In genomic region chr10:48907730-48908129, GRCh38 we compare ENCODE assay signal across 23 cellular contexts. TPM values are rescaled to one million over a fixed set of nuclear protein-coding genes. Genes with fewer than 3 reads are reported as not detected.
DNase-seq lines count a peak whose midpoint lies in the region; ATAC-seq, FAIRE-seq and TF ChIP-seq lines count a peak whose summit lies in the region.
"Had no signal": no experiment of that assay in that cellular context is flagged by ENCODE, and none has a peak within 500 bp of the region (broad histone marks: within the 10 kb centered on the region; RNA-seq: fewer than 3 reads in every experiment).

No MANE protein-coding gene starts in this region.

- POLR2A ChIA-PET in activated CD4-positive, alpha-beta T cell treated with anti-CD3 and anti-CD28 coated beads, Interleukin-2, amount 10 ng/mL, durations not matched to agents 7 days and 5 days (lab: Charles Lee) = no interaction called here

- no peaks in the 10 kb centered on the region for H3K9me3 Mint-ChIP-seq in activated CD4-positive, alpha-beta T cell treated with anti-CD3 and anti-CD28 coated beads, Interleukin-2, amount 10 ng/mL, durations not matched to agents 7 days and 5 days
- H3K9me3 Mint-ChIP-seq: CD8-positive, alpha-beta memory T cell had no signal

- H3K4me1 Mint-ChIP-seq in activated CD4-positive, alpha-beta T cell treated with anti-CD3 and anti-CD28 coated beads, Interleukin-2, amount 10 ng/mL, durations not matched to agents 7 days and 5 days = no peaks in the 10 kb centered on the region
- H3K4me1 Mint-ChIP-seq: CD8-positive, alpha-beta memory T cell had no signal

- no peak for TF ChIP-seq POLR2A in GM12891 (IDR thresholded peaks at IDR 0.05; ENCODE audit: low read depth, low read length)

- ATAC-seq in GM19043 (IDR thresholded peaks at IDR 0.05; ENCODE audit: low read depth, unreplicated experiment) = peak; percentile 88
- peak; percentile 80 for ATAC-seq in GM21381 (IDR thresholded peaks at IDR 0.05; ENCODE audit: unreplicated experiment)
- no peak for ATAC-seq in SK-N-SH treated with all-trans-retinoic acid at 6 μM for 48 hours

- H3K4me3 Mint-ChIP-seq in activated CD4-positive, alpha-beta T cell treated with anti-CD3 and anti-CD28 coated beads, Interleukin-2, amount 10 ng/mL, durations not matched to agents 7 days and 5 days = no peak overlapping the region
- H3K4me3 Mint-ChIP-seq: CD8-positive, alpha-beta memory T cell had no signal

- CTCF ChIA-PET in activated CD4-positive, alpha-beta T cell treated with anti-CD3 and anti-CD28 coated beads, Interleukin-2, amount 10 ng/mL, durations not matched to agents 7 days and 5 days (lab: Charles Lee) = interaction anchor here (0.8 kb wide), 1 partner anchor 251 kb away, joined by 4 read pairs; no protein-coding TSS in a partner anchor

- DNase-seq in GM12891 (ENCODE audit: insufficient read length, low spot score) (no peak), islet precursor cell (peak; percentile 23), NCI-H69 (lab: John Stamatoyannopoulos, UW) (no peak), epidermal melanocyte (ENCODE audit: insufficient read length, low spot score) (no peak)
- no peak for DNase-seq in activated CD4-positive, alpha-beta T cell treated with anti-CD3 and anti-CD28 coated beads, Interleukin-2, amount 10 ng/mL, durations not matched to agents 7 days and 5 days
- DNase-seq: C1 segment of cervical spinal cord; CD8-positive, alpha-beta memory T cell; DMS79; HCEC 1CT; IMR-90; NCI-H1417; NCI-H187; NCI-H2227 treated with DMSO at 0.1 percent for 48 hours; NCI-H524; PC-9; SIG-M5 had no signal

- peaks cover 3% of the 10 kb centered on the region for H3K27me3 Mint-ChIP-seq in activated CD4-positive, alpha-beta T cell treated with anti-CD3 and anti-CD28 coated beads, Interleukin-2, amount 10 ng/mL, durations not matched to agents 7 days and 5 days

- H3K27ac Mint-ChIP-seq in activated CD4-positive, alpha-beta T cell treated with anti-CD3 and anti-CD28 coated beads, Interleukin-2, amount 10 ng/mL, durations not matched to agents 7 days and 5 days = no peak overlapping the region
- H3K27ac Mint-ChIP-seq: CD8-positive, alpha-beta memory T cell had no signal

- H3K36me3 Mint-ChIP-seq in activated CD4-positive, alpha-beta T cell treated with anti-CD3 and anti-CD28 coated beads, Interleukin-2, amount 10 ng/mL, durations not matched to agents 7 days and 5 days (ENCODE audit: low read depth) = no peaks in the 10 kb centered on the region
- H3K36me3 Mint-ChIP-seq: CD8-positive, alpha-beta memory T cell had no signal

- peak; percentile 23 for FAIRE-seq in GM12891 (lab: Jason Lieb, UNC)
- FAIRE-seq: D721Med, HTR-8/SVneo had no signal

TF ChIP-seq in GM12891, 5 proteins besides CTCF, POLR2A, EP300 and RAD21:
- TF ChIP-seq POU2F2 (IDR thresholded peaks at IDR 0.05; ENCODE audit: low read depth, low read length) (no peak), TAF1 (IDR thresholded peaks at IDR 0.05; ENCODE audit: low read depth, low read length) (no peak), PAX5 (IDR thresholded peaks at IDR 0.05; ENCODE audit: insufficient read depth, low read length, severe bottlenecking) (no peak), SPI1 (IDR thresholded peaks at IDR 0.05; ENCODE audit: low read depth, low read length) (no peak), POLR2AphosphoS5 (IDR thresholded peaks at IDR 0.05; ENCODE audit: low read depth, low read length) (no peak)
TF ChIP-seq in GM12891: peak in this region for 0.

TF ChIP-seq in SK-N-SH treated with all-trans-retinoic acid at 6 μM for 48 hours, 23 proteins besides CTCF, POLR2A, EP300 and RAD21:
- TF ChIP-seq RARB (CRISPR knock-in tag; IDR thresholded peaks at IDR 0.05) (no peak), TCF4 (CRISPR knock-in tag; IDR thresholded peaks at IDR 0.05; ENCODE audit: borderline replicate concordance) (no peak), ZNF70 (CRISPR knock-in tag; IDR thresholded peaks at IDR 0.05) (no peak), CSDC2 (CRISPR knock-in tag; IDR thresholded peaks at IDR 0.05) (no peak), ESRRG (CRISPR knock-in tag; IDR thresholded peaks at IDR 0.05) (no peak), ISL1 (CRISPR knock-in tag; IDR thresholded peaks at IDR 0.05) (no peak), BACH2 (CRISPR knock-in tag; IDR thresholded peaks at IDR 0.05; ENCODE audit: borderline replicate concordance) (no peak), ZFP30 (CRISPR knock-in tag; IDR thresholded peaks at IDR 0.05) (no peak), ARNTL (CRISPR knock-in tag; IDR thresholded peaks at IDR 0.05; ENCODE audit: borderline replicate concordance, low read depth) (no peak), OSR1 (CRISPR knock-in tag; IDR thresholded peaks at IDR 0.05) (no peak), CREB5 (CRISPR knock-in tag; IDR thresholded peaks at IDR 0.05; ENCODE audit: low read depth) (no peak), SNAI2 (CRISPR knock-in tag; IDR thresholded peaks at IDR 0.05) (no peak), ZNF565 (CRISPR knock-in tag; conservative IDR thresholded peaks at IDR 0.05; ENCODE audit: low read depth) (no peak), ZNF8 (CRISPR knock-in tag; IDR thresholded peaks at IDR 0.05) (no peak), GLIS3 (CRISPR knock-in tag; IDR thresholded peaks at IDR 0.05) (no peak), ZC3H10 (CRISPR knock-in tag; IDR thresholded peaks at IDR 0.05) (no peak)

RNA-seq across cellular contexts. Expression of gene LRRC18, which starts 31.9 kb away (rescaled TPM):
- polyA plus RNA-seq in GM12891 (2012; ENCODE audit: low read depth, missing spikeins) = not detected
- total RNA-seq in activated CD4-positive, alpha-beta T cell treated with anti-CD3 and anti-CD28 coated beads, Interleukin-2, amount 10 ng/mL, durations not matched to agents 7 days and 5 days = not detected
- total RNA-seq: CD8-positive, alpha-beta memory T cell; IMR-90; M059J; PC-9; T-helper 1 cell treated with Interleukin-12 subunit alpha and Interleukin-12 subunit beta and Interleukin-4 antibody, amounts not matched to agents 30 ng/mL and 1 ng/mL, for 36 hours had no signal
- polyA plus RNA-seq: CD8-positive, alpha-beta memory T cell; IMR-90 had no signal
